Comparison of ENCODE assay signal across 10 cellular contexts in the genomic region with DNA sequence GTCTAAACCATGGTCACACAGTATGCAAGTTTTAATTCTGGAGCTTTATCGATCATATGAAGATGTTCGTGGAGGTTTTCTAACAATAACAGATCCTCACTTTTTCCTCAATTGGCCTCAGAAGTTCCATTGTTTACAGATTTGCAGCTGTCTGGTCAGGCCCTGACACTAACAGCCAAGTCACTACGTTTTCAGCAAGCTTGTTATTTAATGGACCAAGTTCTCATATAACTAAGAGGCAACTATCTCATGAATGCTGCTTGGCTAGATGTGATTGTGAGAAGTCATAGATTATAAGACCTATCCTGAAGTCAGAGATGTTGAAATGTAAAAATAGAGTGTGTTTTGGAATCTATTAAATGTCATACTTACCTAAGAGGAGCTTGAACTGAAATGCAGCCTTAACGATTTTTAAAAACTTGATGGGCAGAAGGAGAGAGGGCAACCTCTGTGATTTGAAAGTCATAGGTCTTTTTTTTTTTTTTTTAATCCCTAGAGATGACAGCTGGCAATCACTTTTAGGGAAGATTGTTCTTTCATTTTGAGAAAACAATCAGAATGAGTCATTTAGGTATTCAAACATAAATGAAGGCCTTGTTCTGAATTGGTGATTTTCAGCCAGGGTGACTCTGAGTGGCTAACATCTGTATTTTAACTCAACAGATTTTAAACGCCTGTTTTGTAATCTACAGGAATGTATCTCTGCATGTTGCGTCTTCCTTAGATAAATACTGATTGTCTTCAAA. TPM values are rescaled to one million over a fixed set of nuclear protein-coding genes. Genes with fewer than 3 reads are reported as not detected.
DNase-seq lines count a peak whose midpoint lies in the region; ATAC-seq and TF ChIP-seq lines count a peak whose summit lies in the region.
"Had no signal": no experiment of that assay in that cellular context is flagged by ENCODE, and none has a peak within 500 bp of the region (broad histone marks: within the 10 kb centered on the region; RNA-seq: fewer than 3 reads in every experiment).

No MANE protein-coding gene starts in this region.

- DNase-seq in putamen (ENCODE audit: low spot score) (peak; percentile 55), HFFc6 (no peak), HUDEP-2 (lab: John Stamatoyannopoulos, UW; ENCODE audit: unreplicated experiment in 76 of 76) (no peak)
- no peak for DNase-seq in activated naive CD8-positive, alpha-beta T cell treated with anti-CD3 and anti-CD28 coated beads for 36 hours
- no peak for DNase-seq in activated naive CD4-positive, alpha-beta T cell treated with anti-CD3 and anti-CD28 coated beads, Interleukin-2, amount 50 U/mL, for 16 hours
- DNase-seq: activated CD4-positive, alpha-beta T cell treated with anti-CD3 and anti-CD28 coated beads for 48 hours had no signal

- H3K27me3 Mint-ChIP-seq in activated naive CD8-positive, alpha-beta T cell treated with anti-CD3 and anti-CD28 coated beads for 36 hours, result no peaks in the 10 kb centered on the region
- no peaks in the 10 kb centered on the region for H3K27me3 Mint-ChIP-seq in HFFc6 (ENCODE audit: insufficient read depth)

- peak; percentile 71 for ATAC-seq in GM18909 (IDR thresholded peaks at IDR 0.05; ENCODE audit: poor library complexity, unreplicated experiment)
- ATAC-seq in HG02588 (IDR thresholded peaks at IDR 0.05; ENCODE audit: unreplicated experiment), result peak; percentile 44
- ATAC-seq in HG03571 (IDR thresholded peaks at IDR 0.05; ENCODE audit: unreplicated experiment), result peak; percentile 49

- H3K4me1 Mint-ChIP-seq in activated naive CD8-positive, alpha-beta T cell treated with anti-CD3 and anti-CD28 coated beads for 36 hours, result peaks cover 11% of the 10 kb centered on the region
- peaks cover 17% of the 10 kb centered on the region for H3K4me1 Mint-ChIP-seq in HFFc6 (ENCODE audit: low read depth)

- no peak overlapping the region for H3K4me3 Mint-ChIP-seq in activated naive CD8-positive, alpha-beta T cell treated with anti-CD3 and anti-CD28 coated beads for 36 hours
- no peak overlapping the region for H3K4me3 Mint-ChIP-seq in HFFc6
- H3K4me3 Mint-ChIP-seq: nephron had no signal

- H3K36me3 Mint-ChIP-seq in activated naive CD8-positive, alpha-beta T cell treated with anti-CD3 and anti-CD28 coated beads for 36 hours, result no peaks in the 10 kb centered on the region
- no peaks in the 10 kb centered on the region for H3K36me3 Mint-ChIP-seq in HFFc6 (ENCODE audit: low read depth)

- no peaks in the 10 kb centered on the region for H3K9me3 Mint-ChIP-seq in activated naive CD8-positive, alpha-beta T cell treated with anti-CD3 and anti-CD28 coated beads for 36 hours
- H3K9me3 Mint-ChIP-seq in HFFc6, result no peaks in the 10 kb centered on the region
- H3K9me3 Mint-ChIP-seq: nephron had no signal

- no peak overlapping the region for H3K27ac Mint-ChIP-seq in activated naive CD8-positive, alpha-beta T cell treated with anti-CD3 and anti-CD28 coated beads for 36 hours
- H3K27ac Mint-ChIP-seq in HFFc6, result no peak overlapping the region

- no peak for TF ChIP-seq CTCF in HFFc6 (IDR thresholded peaks at IDR 0.05)

RNA-seq across cellular contexts. Expression of a gene that starts 48.4 kb away (rescaled TPM):
- 10 to 100 TPM; 14.5 to 15.7 TPM for total RNA-seq in activated naive CD8-positive, alpha-beta T cell treated with anti-CD3 and anti-CD28 coated beads for 36 hours
- 1 to 10 TPM; 1.5 to 7.4 (median 6.5) TPM for total RNA-seq in HFFc6 (2021; fragmentation: NEBNext Ultra II Directional; extraction: Animal tissue kit (Norgen Biotek cat#: 25700))
